30 cellular contexts compared by ENCODE assay signal in genomic region chr3:54264050-54264449, GRCh38.
"Had no signal": no experiment of that assay in that cellular context is flagged by ENCODE, and none has a peak within 500 bp of the region (broad histone marks: within the 10 kb centered on the region; RNA-seq: fewer than 3 reads in every experiment).

No MANE protein-coding gene starts in this region.

- H3K27ac Mint-ChIP-seq: activated CD4-positive, alpha-beta memory T cell treated with anti-CD3 and anti-CD28 coated beads, Interleukin-2, amount 10 ng/mL, durations not matched to agents 7 days and 5 days; activated CD4-positive, alpha-beta T cell treated with anti-CD3 and anti-CD28 coated beads for 36 hours; activated CD4-positive, alpha-beta T cell treated with anti-CD3 and anti-CD28 coated beads, Interleukin-2, amount 10 ng/mL, durations not matched to agents 24 days and 14 days; activated naive CD4-positive, alpha-beta T cell treated with anti-CD3 and anti-CD28 coated beads, Interleukin-2, amount 10 ng/mL, durations not matched to agents 7 days and 5 days; activated naive CD4-positive, alpha-beta T cell treated with anti-CD3 and anti-CD28 coated beads, Interleukin-2, amount 50 U/mL, for 72 hours; activated naive CD8-positive, alpha-beta T cell treated with anti-CD3 and anti-CD28 coated beads, Interleukin-2, amount 10 ng/mL, durations not matched to agents 7 days and 5 days; activated T-cell treated with anti-CD3 and anti-CD28 coated beads, Interleukin-2, amount 50 U/mL, for 24 hours; activated T-cell treated with anti-CD3 and anti-CD28 coated beads, Interleukin-2, amount 50 U/mL, for 72 hours; effector memory CD8-positive, alpha-beta T cell had no signal

- H3K27me3 ChIP-seq: brain microvascular endothelial cell, esophagus muscularis mucosa, foreskin keratinocyte, gastrocnemius medialis, heart left ventricle had no signal

- H3K4me1 Mint-ChIP-seq: activated CD4-positive, alpha-beta T cell treated with anti-CD3 and anti-CD28 coated beads for 36 hours; activated CD4-positive, alpha-beta T cell treated with anti-CD3 and anti-CD28 coated beads, Interleukin-2, amount 10 ng/mL, durations not matched to agents 24 days and 14 days; activated naive CD4-positive, alpha-beta T cell treated with anti-CD3 and anti-CD28 coated beads, Interleukin-2, amount 10 ng/mL, durations not matched to agents 7 days and 5 days; central memory CD8-positive, alpha-beta T cell had no signal

- H3K4me3 ChIP-seq: esophagus muscularis mucosa, gastrocnemius medialis, heart left ventricle had no signal

- H3K9me3 ChIP-seq: esophagus muscularis mucosa, gastrocnemius medialis, heart left ventricle had no signal

- H3K36me3 Mint-ChIP-seq: activated naive CD4-positive, alpha-beta T cell treated with anti-CD3 and anti-CD28 coated beads, Interleukin-2, amount 10 ng/mL, durations not matched to agents 7 days and 5 days; activated naive CD4-positive, alpha-beta T cell treated with anti-CD3 and anti-CD28 coated beads, Interleukin-2, amount 50 U/mL, for 72 hours; activated naive CD8-positive, alpha-beta T cell treated with anti-CD3 and anti-CD28 coated beads, Interleukin-2, amount 10 ng/mL, durations not matched to agents 7 days and 5 days had no signal

- H3K4me3 Mint-ChIP-seq: activated CD4-positive, alpha-beta memory T cell treated with anti-CD3 and anti-CD28 coated beads, Interleukin-2, amount 10 ng/mL, durations not matched to agents 7 days and 5 days; activated CD4-positive, alpha-beta T cell treated with anti-CD3 and anti-CD28 coated beads for 36 hours; activated CD4-positive, alpha-beta T cell treated with anti-CD3 and anti-CD28 coated beads, Interleukin-2, amount 10 ng/mL, durations not matched to agents 24 days and 14 days; activated naive CD4-positive, alpha-beta T cell treated with anti-CD3 and anti-CD28 coated beads, Interleukin-2, amount 10 ng/mL, durations not matched to agents 7 days and 5 days; activated naive CD8-positive, alpha-beta T cell treated with anti-CD3 and anti-CD28 coated beads, Interleukin-2, amount 10 ng/mL, durations not matched to agents 7 days and 5 days; activated T-cell treated with anti-CD3 and anti-CD28 coated beads, Interleukin-2, amount 50 U/mL, for 24 hours; activated T-cell treated with anti-CD3 and anti-CD28 coated beads, Interleukin-2, amount 50 U/mL, for 72 hours; central memory CD8-positive, alpha-beta T cell; effector memory CD8-positive, alpha-beta T cell had no signal

- H3K4me1 ChIP-seq: esophagus muscularis mucosa, foreskin keratinocyte had no signal

- H3K36me3 ChIP-seq: brain microvascular endothelial cell, esophagus muscularis mucosa, gastrocnemius medialis, heart left ventricle had no signal

- DNase-seq: activated CD4-positive, alpha-beta memory T cell treated with anti-CD3 and anti-CD28 coated beads, Interleukin-2, amount 10 ng/mL, durations not matched to agents 7 days and 5 days; activated CD4-positive, alpha-beta T cell treated with anti-CD3 and anti-CD28 coated beads for 36 hours; activated CD4-positive, alpha-beta T cell treated with anti-CD3 and anti-CD28 coated beads, Interleukin-2, amount 10 ng/mL, durations not matched to agents 24 days and 14 days; activated CD4-positive, alpha-beta T cell treated with anti-CD3 and anti-CD28 coated beads, Interleukin-2, amount 50 U/mL, for 4 hours; activated CD4-positive, CD25-positive, alpha-beta regulatory T cell; activated CD4-positive, CD25-positive, alpha-beta regulatory T cell treated with anti-CD3 and anti-CD28 coated beads, Interleukin-2, amount 50 U/mL, for 72 hours; activated CD8-positive, alpha-beta memory T cell treated with anti-CD3 and anti-CD28 coated beads, Interleukin-2, amount 50 U/mL, for 48 hours; activated gamma-delta T cell; activated naive CD4-positive, alpha-beta T cell; activated naive CD4-positive, alpha-beta T cell treated with anti-CD3 and anti-CD28 coated beads, Interleukin-2, amount 10 ng/mL, durations not matched to agents 7 days and 5 days; activated naive CD8-positive, alpha-beta T cell treated with anti-CD3 and anti-CD28 coated beads, Interleukin-2, amount 10 ng/mL, durations not matched to agents 7 days and 5 days; activated T-cell treated with anti-CD3 and anti-CD28 coated beads for 4 hours; activated T-cell treated with anti-CD3 and anti-CD28 coated beads, Interleukin-2, amount 50 U/mL, for 24 hours; activated T-cell treated with anti-CD3 and anti-CD28 coated beads, Interleukin-2, amount 50 U/mL, for 72 hours; amniotic stem cell; anterior cingulate cortex; brain microvascular endothelial cell; cortex of kidney; dermis blood vessel endothelial cell; effector CD4-positive, alpha-beta T cell; effector memory CD8-positive, alpha-beta T cell; erythroblast; foreskin keratinocyte; gastrocnemius medialis; glutamatergic neuron; heart left ventricle; hypothalamus had no signal

- H3K9me3 Mint-ChIP-seq: activated CD4-positive, alpha-beta memory T cell treated with anti-CD3 and anti-CD28 coated beads, Interleukin-2, amount 10 ng/mL, durations not matched to agents 7 days and 5 days; activated CD4-positive, alpha-beta T cell treated with anti-CD3 and anti-CD28 coated beads, Interleukin-2, amount 10 ng/mL, durations not matched to agents 24 days and 14 days; activated naive CD4-positive, alpha-beta T cell treated with anti-CD3 and anti-CD28 coated beads, Interleukin-2, amount 10 ng/mL, durations not matched to agents 7 days and 5 days; activated T-cell treated with anti-CD3 and anti-CD28 coated beads, Interleukin-2, amount 50 U/mL, for 24 hours; activated T-cell treated with anti-CD3 and anti-CD28 coated beads, Interleukin-2, amount 50 U/mL, for 72 hours had no signal

- H3K27ac ChIP-seq: brain microvascular endothelial cell, esophagus muscularis mucosa, foreskin keratinocyte, gastrocnemius medialis, heart left ventricle had no signal

- H3K27me3 Mint-ChIP-seq: activated naive CD4-positive, alpha-beta T cell treated with anti-CD3 and anti-CD28 coated beads, Interleukin-2, amount 10 ng/mL, durations not matched to agents 7 days and 5 days had no signal
